17 cellular contexts compared by ENCODE assay signal in genomic region chr2:218577482-218578220, GRCh38. TPM values are rescaled to one million over a fixed set of nuclear protein-coding genes. Genes with fewer than 3 reads are reported as not detected.
A peak's percentile ranks its signal among the peaks of the same experiment; 100 is the strongest.
DNase-seq lines count a peak whose midpoint lies in the region; TF ChIP-seq lines count a peak whose summit lies in the region.
"Had no signal": no experiment of that assay in that cellular context is flagged by ENCODE, and none has a peak within 500 bp of the region (broad histone marks: within the 10 kb centered on the region; RNA-seq: fewer than 3 reads in every experiment).

No MANE protein-coding gene starts in this region.

- no peak overlapping the region for H3K18ac ChIP-seq in H9 (ENCODE audit: insufficient read length, low read depth, low read length)

- CTCF ChIA-PET in CD8-positive, alpha-beta memory T cell (lab: Charles Lee) = no interaction called here

- H3K79me2 ChIP-seq in H9 (ENCODE audit: insufficient read depth, low read length) = peaks cover 28% of the 10 kb centered on the region; the same call in 1 of the 2 replicates

- H3K9me3 ChIP-seq in CD8-positive, alpha-beta memory T cell (ENCODE audit: low read length) = no peaks in the 10 kb centered on the region
- H3K9me3 ChIP-seq in H9 (ENCODE audit: control insufficient read depth, low read depth, low read length) = no peaks in the 10 kb centered on the region

- H3K4ac ChIP-seq in H9 (ENCODE audit: low read depth, low read length) = no peak overlapping the region

- peaks cover 25% of the 10 kb centered on the region for H3K36me3 ChIP-seq in CD8-positive, alpha-beta memory T cell (ENCODE audit: insufficient read depth, low read length)

- H3K9ac ChIP-seq in H9 (ENCODE audit: extremely low read depth, insufficient read length, low read length) = no peak overlapping the region

- H3K4me2 ChIP-seq in H9 (ENCODE audit: insufficient read depth, insufficient read length, low read length) = no peak overlapping the region

- H3K4me1 ChIP-seq in CD8-positive, alpha-beta memory T cell (ENCODE audit: insufficient read depth, low read length) = peaks cover 9% of the 10 kb centered on the region
- H3K4me1 ChIP-seq in H9 (ENCODE audit: insufficient read depth, low read length) = peaks cover 9% of the 10 kb centered on the region

- no peak overlapping the region for H4K8ac ChIP-seq in H9 (replicated peaks; ENCODE audit: insufficient read length, low read depth, low read length)

- H2BK15ac ChIP-seq in H9 (ENCODE audit: low read depth, low read length) = no peak overlapping the region

- no peaks in the 10 kb centered on the region for H3K27me3 ChIP-seq in CD8-positive, alpha-beta memory T cell (ENCODE audit: insufficient read depth, low read length, poor library complexity, severe bottlenecking)
- H3K27me3 ChIP-seq in H9 (ENCODE audit: insufficient read depth, low read length) = no peaks in the 10 kb centered on the region

- H3K27me3 Mint-ChIP-seq in CD8-positive, alpha-beta memory T cell = no peaks in the 10 kb centered on the region
- H3K27me3 Mint-ChIP-seq in H9 (ENCODE audit: low read depth) = no peaks in the 10 kb centered on the region
- no peaks in the 10 kb centered on the region for H3K27me3 Mint-ChIP-seq in brain
- H3K27me3 Mint-ChIP-seq: effector memory CD8-positive, alpha-beta T cell; stimulated activated naive B cell treated with anti-CD40 and anti-IgM and Interleukin-4, amounts not matched to agents 10 μg/mL and 1 μg/mL and 100 μg/mL, for 72 hours; T-cell had no signal

- H3K4me3 Mint-ChIP-seq in CD8-positive, alpha-beta memory T cell = no peak overlapping the region
- H3K4me3 Mint-ChIP-seq in H9 (peak overlapping the region in 1 of 2 experiments; percentile 56; a peak in 1 of 5 replicates), brain (no peak overlapping the region)
- H3K4me3 Mint-ChIP-seq: effector memory CD8-positive, alpha-beta T cell; stimulated activated naive B cell treated with anti-CD40 and anti-IgM and Interleukin-4, amounts not matched to agents 10 μg/mL and 1 μg/mL and 100 μg/mL, for 72 hours; T-cell had no signal

- WGBS in H9 (ENCODE audit: extremely low coverage, insufficient read length, low lambda C conversion rate) = no CpG with 5 or more reads among the region's 3 CpGs

- H4K91ac ChIP-seq in H9 (ENCODE audit: insufficient read length, low read depth, low read length) = no peak overlapping the region

- DNase-seq in CD8-positive, alpha-beta memory T cell = no peak
- DNase-seq in H9 = no peak
- DNase-seq in myocyte (ENCODE audit: low read depth) = peak; percentile 26
- DNase-seq in NCI-H2196 treated with DMSO at 0.1 percent for 48 hours (lab: John Stamatoyannopoulos, UW; ENCODE audit: unreplicated experiment) = no peak
- DNase-seq in stimulated activated CD8-positive, alpha-beta memory T cell treated with anti-CD3 and anti-CD28 coated beads, Interleukin-4, amount 100 ng/mL, for 48 hours = no peak
- no peak for DNase-seq in HPDE6-E6E7 (ENCODE audit: extremely low spot score)
- DNase-seq: activated CD4-positive, alpha-beta T cell treated with anti-CD3 and anti-CD28 coated beads, Interleukin-2, amount 50 U/mL, for 1 hour; activated T-cell treated with anti-CD3 and anti-CD28 coated beads for 4 hours; effector memory CD8-positive, alpha-beta T cell; GDM1; Kasumi-1; NCI-H1105 treated with DMSO at 0.1 percent for 48 hours; NCI-H2081 treated with DMSO at 0.1 percent for 48 hours; stimulated activated CD4-positive, alpha-beta T cell treated with anti-CD3 and anti-CD28 coated beads, Interleukin-15, amount 100 ng/mL, for 24 hours; stimulated activated naive B cell treated with anti-CD40 and anti-IgM and Interleukin-4, amounts not matched to agents 10 μg/mL and 1 μg/mL and 100 μg/mL, for 72 hours; T-cell had no signal

- H3K23me2 ChIP-seq in H9 (ENCODE audit: insufficient read length, low read depth, low read length, poor library complexity, severe bottlenecking) = no peaks in the 10 kb centered on the region

- no peak overlapping the region for H3T11ph ChIP-seq in H9 (ENCODE audit: low read length)

- no peak overlapping the region for H2BK20ac ChIP-seq in H9 (ENCODE audit: low read depth, low read length, poor library complexity, severe bottlenecking)

- H2BK5ac ChIP-seq in H9 (ENCODE audit: insufficient read length, low read length) = no peak overlapping the region

- no peak overlapping the region for H2AK5ac ChIP-seq in H9 (ENCODE audit: insufficient read length, low read length)

- TF ChIP-seq CTCF in H9 (conservative IDR thresholded peaks at IDR 0.05) (no peak), brain (conservative IDR thresholded peaks at IDR 0.05) (no peak)

- no peaks in the 10 kb centered on the region for H3K9me3 Mint-ChIP-seq in CD8-positive, alpha-beta memory T cell
- H3K9me3 Mint-ChIP-seq in H9 (no peaks in the 10 kb centered on the region), brain (no peaks in the 10 kb centered on the region)
- H3K9me3 Mint-ChIP-seq: effector memory CD8-positive, alpha-beta T cell; stimulated activated naive B cell treated with anti-CD40 and anti-IgM and Interleukin-4, amounts not matched to agents 10 μg/mL and 1 μg/mL and 100 μg/mL, for 72 hours; T-cell had no signal

- no peak overlapping the region for H3K27ac ChIP-seq in CD8-positive, alpha-beta memory T cell (ENCODE audit: low read depth, low read length)
- H3K27ac ChIP-seq in H9 (ENCODE audit: insufficient read length, low read depth, low read length) = no peak overlapping the region

- no peak overlapping the region for H2BK12ac ChIP-seq in H9 (ENCODE audit: insufficient read length, low read depth, low read length)

- peaks cover 2% of the 10 kb centered on the region for H3K79me1 ChIP-seq in H9 (ENCODE audit: insufficient read depth, low read depth, low read length, poor library complexity, severe bottlenecking)

- no peak overlapping the region for H3K14ac ChIP-seq in H9 (ENCODE audit: insufficient read depth, low read length)

- no peak overlapping the region for H2AFZ ChIP-seq in H9 (ENCODE audit: low read length)

- POLR2A ChIA-PET in CD8-positive, alpha-beta memory T cell (lab: Charles Lee) = interaction anchor here (0.6 to 0.8 kb wide), 2 partner anchors 30 to 83 kb away, joined by 5 to 6 read pairs; partner anchors contain the start of gene PLCD4

- no peak overlapping the region for H4K5ac ChIP-seq in H9 (ENCODE audit: insufficient read length, low read depth, low read length)

- H3K23ac ChIP-seq in H9 (ENCODE audit: insufficient read length, low read depth, low read length) = no peak overlapping the region

- H3K4me1 Mint-ChIP-seq in CD8-positive, alpha-beta memory T cell = peaks cover 29 to 67% (median 45%) of the 10 kb centered on the region in 3 donors
- H3K4me1 Mint-ChIP-seq in H9 = peaks cover 26 to 37% of the 10 kb centered on the region in 2 experiments
- peaks cover 43% of the 10 kb centered on the region for H3K4me1 Mint-ChIP-seq in brain

- H3K56ac ChIP-seq in H9 (ENCODE audit: insufficient read length, low read depth, low read length) = no peak overlapping the region

- no peaks in the 10 kb centered on the region for H4K20me1 ChIP-seq in H9 (ENCODE audit: control insufficient read depth, insufficient read depth, insufficient read length)

- no peak overlapping the region for H2BK120ac ChIP-seq in H9 (ENCODE audit: low read depth, low read length, poor library complexity, severe bottlenecking)

- peak overlapping the region in 5 of 8 donors; percentile 33 to 66 (median 52) for H3K27ac Mint-ChIP-seq in CD8-positive, alpha-beta memory T cell
- peak overlapping the region; percentile 60 to 91 (median 85); a peak in 5 of 7 replicates for H3K27ac Mint-ChIP-seq in H9
- peak overlapping the region in 3 of 5 experiments; percentile 10 to 47 (median 45) for H3K27ac Mint-ChIP-seq in brain
- H3K27ac Mint-ChIP-seq: stimulated activated naive B cell treated with anti-CD40 and anti-IgM and Interleukin-4, amounts not matched to agents 10 μg/mL and 1 μg/mL and 100 μg/mL, for 72 hours; T-cell had no signal

- H3K36me3 Mint-ChIP-seq in CD8-positive, alpha-beta memory T cell = peaks cover 0 to 53% (median 4%) of the 10 kb centered on the region in 3 donors
- peaks cover 17 to 50% (median 48%) of the 10 kb centered on the region in 3 experiments; a peak in 6 of 7 replicates for H3K36me3 Mint-ChIP-seq in H9 (ENCODE audit: insufficient read depth in 1 of 3, low read depth in 3 of 3)
- peaks cover 36% of the 10 kb centered on the region for H3K36me3 Mint-ChIP-seq in brain

- H3K4me3 ChIP-seq in CD8-positive, alpha-beta memory T cell (ENCODE audit: low read length) = no peak overlapping the region

RNA-seq across cellular contexts. Expression of gene CNOT9, which starts 9.0 kb away (rescaled TPM):
- 100 to 1,000 TPM; 131 to 135 TPM for total RNA-seq in CD8-positive, alpha-beta memory T cell
- 22.5 TPM for polyA plus RNA-seq in CD8-positive, alpha-beta memory T cell
- 83.5 and 91.2 TPM in 2 replicates for total RNA-seq in H9 (2021)
- polyA plus RNA-seq in brain (ENCODE audit: insufficient read depth, low read depth, low replicate concordance) = 38.1 TPM
- 38.7 and 60.4 TPM in 2 replicates for total RNA-seq in myocyte
- polyA plus RNA-seq in myocyte (2012) = 21.7 TPM

RNA-seq across cellular contexts. Expression of gene USP37, which starts 9.5 kb away (rescaled TPM):
- total RNA-seq in CD8-positive, alpha-beta memory T cell = 10 to 100 TPM; 29.9 to 31.5 TPM
- 12.5 TPM for polyA plus RNA-seq in CD8-positive, alpha-beta memory T cell
- total RNA-seq in H9 (2021) (34.5 and 34.9 TPM in 2 replicates), myocyte (9.8 and 16.8 TPM in 2 replicates)
- 7.1 TPM for polyA plus RNA-seq in brain (ENCODE audit: insufficient read depth, low read depth, low replicate concordance)
- 2.1 TPM for polyA plus RNA-seq in myocyte (2012)

RNA-seq across cellular contexts. Expression of gene PLCD4, which starts 30.0 kb away (rescaled TPM):
- total RNA-seq in CD8-positive, alpha-beta memory T cell = under 1 TPM in 1 of 2 experiments, not detected in 1; 0.16 TPM
- 0.49 TPM for polyA plus RNA-seq in CD8-positive, alpha-beta memory T cell
- 0.18 and 0.42 TPM in 2 replicates for total RNA-seq in H9 (2021)
- polyA plus RNA-seq in brain (ENCODE audit: insufficient read depth, low read depth, low replicate concordance) = 9.7 TPM
- total RNA-seq in myocyte = 9.9 and 11.8 TPM in 2 replicates
- polyA plus RNA-seq in myocyte (2012) = 7.6 TPM
